ENCODE assay signal across 1 cellular context in the genomic region with DNA sequence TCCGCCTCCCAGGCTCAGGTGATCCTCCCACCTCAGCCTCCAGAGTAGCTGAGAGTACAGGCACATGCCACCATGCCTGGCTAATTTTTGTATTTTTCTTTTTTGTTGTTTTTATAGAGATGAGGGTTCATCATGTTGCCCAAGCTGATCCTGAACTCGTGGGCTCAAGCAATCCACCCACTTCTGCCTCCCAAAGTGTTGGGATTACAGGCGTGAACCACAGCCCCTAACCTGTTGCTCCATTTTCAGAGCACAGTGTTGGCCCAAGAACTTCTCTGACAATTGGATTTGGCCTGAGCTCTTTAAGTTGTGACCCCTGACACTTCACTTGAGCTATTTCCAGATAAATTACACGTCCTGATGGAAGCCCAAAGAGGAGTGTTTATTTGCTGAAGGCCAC.
TF ChIP-seq lines count a peak whose summit lies in the region.

No MANE protein-coding gene starts in this region.

TF ChIP-seq in GM12878, 131 proteins besides CTCF, POLR2A, EP300 and RAD21 (continued from another document):
- TF ChIP-seq, protein P1, sequence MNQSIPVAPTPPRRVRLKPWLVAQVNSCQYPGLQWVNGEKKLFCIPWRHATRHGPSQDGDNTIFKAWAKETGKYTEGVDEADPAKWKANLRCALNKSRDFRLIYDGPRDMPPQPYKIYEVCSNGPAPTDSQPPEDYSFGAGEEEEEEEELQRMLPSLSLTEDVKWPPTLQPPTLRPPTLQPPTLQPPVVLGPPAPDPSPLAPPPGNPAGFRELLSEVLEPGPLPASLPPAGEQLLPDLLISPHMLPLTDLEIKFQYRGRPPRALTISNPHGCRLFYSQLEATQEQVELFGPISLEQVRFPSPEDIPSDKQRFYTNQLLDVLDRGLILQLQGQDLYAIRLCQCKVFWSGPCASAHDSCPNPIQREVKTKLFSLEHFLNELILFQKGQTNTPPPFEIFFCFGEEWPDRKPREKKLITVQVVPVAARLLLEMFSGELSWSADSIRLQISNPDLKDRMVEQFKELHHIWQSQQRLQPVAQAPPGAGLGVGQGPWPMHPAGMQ (IDR thresholded peaks at IDR 0.05; ENCODE audit: borderline replicate concordance): no peak
- no peak for TF ChIP-seq HDAC2 (IDR thresholded peaks at IDR 0.05)
- TF ChIP-seq, protein P2, sequence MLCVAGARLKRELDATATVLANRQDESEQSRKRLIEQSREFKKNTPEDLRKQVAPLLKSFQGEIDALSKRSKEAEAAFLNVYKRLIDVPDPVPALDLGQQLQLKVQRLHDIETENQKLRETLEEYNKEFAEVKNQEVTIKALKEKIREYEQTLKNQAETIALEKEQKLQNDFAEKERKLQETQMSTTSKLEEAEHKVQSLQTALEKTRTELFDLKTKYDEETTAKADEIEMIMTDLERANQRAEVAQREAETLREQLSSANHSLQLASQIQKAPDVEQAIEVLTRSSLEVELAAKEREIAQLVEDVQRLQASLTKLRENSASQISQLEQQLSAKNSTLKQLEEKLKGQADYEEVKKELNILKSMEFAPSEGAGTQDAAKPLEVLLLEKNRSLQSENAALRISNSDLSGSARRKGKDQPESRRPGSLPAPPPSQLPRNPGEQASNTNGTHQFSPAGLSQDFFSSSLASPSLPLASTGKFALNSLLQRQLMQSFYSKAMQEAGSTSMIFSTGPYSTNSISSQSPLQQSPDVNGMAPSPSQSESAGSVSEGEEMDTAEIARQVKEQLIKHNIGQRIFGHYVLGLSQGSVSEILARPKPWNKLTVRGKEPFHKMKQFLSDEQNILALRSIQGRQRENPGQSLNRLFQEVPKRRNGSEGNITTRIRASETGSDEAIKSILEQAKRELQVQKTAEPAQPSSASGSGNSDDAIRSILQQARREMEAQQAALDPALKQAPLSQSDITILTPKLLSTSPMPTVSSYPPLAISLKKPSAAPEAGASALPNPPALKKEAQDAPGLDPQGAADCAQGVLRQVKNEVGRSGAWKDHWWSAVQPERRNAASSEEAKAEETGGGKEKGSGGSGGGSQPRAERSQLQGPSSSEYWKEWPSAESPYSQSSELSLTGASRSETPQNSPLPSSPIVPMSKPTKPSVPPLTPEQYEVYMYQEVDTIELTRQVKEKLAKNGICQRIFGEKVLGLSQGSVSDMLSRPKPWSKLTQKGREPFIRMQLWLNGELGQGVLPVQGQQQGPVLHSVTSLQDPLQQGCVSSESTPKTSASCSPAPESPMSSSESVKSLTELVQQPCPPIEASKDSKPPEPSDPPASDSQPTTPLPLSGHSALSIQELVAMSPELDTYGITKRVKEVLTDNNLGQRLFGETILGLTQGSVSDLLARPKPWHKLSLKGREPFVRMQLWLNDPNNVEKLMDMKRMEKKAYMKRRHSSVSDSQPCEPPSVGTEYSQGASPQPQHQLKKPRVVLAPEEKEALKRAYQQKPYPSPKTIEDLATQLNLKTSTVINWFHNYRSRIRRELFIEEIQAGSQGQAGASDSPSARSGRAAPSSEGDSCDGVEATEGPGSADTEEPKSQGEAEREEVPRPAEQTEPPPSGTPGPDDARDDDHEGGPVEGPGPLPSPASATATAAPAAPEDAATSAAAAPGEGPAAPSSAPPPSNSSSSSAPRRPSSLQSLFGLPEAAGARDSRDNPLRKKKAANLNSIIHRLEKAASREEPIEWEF (IDR thresholded peaks at IDR 0.05; ENCODE audit: insufficient replicate concordance, low read depth, low read length): no peak
- no peak for TF ChIP-seq RAD51 (IDR thresholded peaks at IDR 0.05)
- TF ChIP-seq HDAC6 (IDR thresholded peaks at IDR 0.05; ENCODE audit: unreplicated experiment): no peak
- no peak for TF ChIP-seq MXI1 (IDR thresholded peaks at IDR 0.05; ENCODE audit: low read depth, low read length)
- no peak for TF ChIP-seq YBX1 (IDR thresholded peaks at IDR 0.05)
- TF ChIP-seq DPF2 (IDR thresholded peaks at IDR 0.05): no peak
- TF ChIP-seq, protein P3, sequence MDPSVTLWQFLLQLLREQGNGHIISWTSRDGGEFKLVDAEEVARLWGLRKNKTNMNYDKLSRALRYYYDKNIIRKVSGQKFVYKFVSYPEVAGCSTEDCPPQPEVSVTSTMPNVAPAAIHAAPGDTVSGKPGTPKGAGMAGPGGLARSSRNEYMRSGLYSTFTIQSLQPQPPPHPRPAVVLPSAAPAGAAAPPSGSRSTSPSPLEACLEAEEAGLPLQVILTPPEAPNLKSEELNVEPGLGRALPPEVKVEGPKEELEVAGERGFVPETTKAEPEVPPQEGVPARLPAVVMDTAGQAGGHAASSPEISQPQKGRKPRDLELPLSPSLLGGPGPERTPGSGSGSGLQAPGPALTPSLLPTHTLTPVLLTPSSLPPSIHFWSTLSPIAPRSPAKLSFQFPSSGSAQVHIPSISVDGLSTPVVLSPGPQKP (IDR thresholded peaks at IDR 0.05; ENCODE audit: low read depth, low read length): no peak
- no peak for TF ChIP-seq MTA2 (IDR thresholded peaks at IDR 0.05; ENCODE audit: low read depth)
- TF ChIP-seq NFIC (IDR thresholded peaks at IDR 0.05; ENCODE audit: low read depth, low read length): no peak
- no peak for TF ChIP-seq PAX5 (IDR thresholded peaks at IDR 0.05; ENCODE audit: borderline replicate concordance, low read depth, low read length)
- TF ChIP-seq NFYA (IDR thresholded peaks at IDR 0.05; ENCODE audit: borderline replicate concordance, low read depth, low read length): no peak
- no peak for TF ChIP-seq RBBP5 (conservative IDR thresholded peaks at IDR 0.05)
- no peak for TF ChIP-seq MTA3 (IDR thresholded peaks at IDR 0.05; ENCODE audit: borderline replicate concordance, low read length)
- TF ChIP-seq, protein P4, sequence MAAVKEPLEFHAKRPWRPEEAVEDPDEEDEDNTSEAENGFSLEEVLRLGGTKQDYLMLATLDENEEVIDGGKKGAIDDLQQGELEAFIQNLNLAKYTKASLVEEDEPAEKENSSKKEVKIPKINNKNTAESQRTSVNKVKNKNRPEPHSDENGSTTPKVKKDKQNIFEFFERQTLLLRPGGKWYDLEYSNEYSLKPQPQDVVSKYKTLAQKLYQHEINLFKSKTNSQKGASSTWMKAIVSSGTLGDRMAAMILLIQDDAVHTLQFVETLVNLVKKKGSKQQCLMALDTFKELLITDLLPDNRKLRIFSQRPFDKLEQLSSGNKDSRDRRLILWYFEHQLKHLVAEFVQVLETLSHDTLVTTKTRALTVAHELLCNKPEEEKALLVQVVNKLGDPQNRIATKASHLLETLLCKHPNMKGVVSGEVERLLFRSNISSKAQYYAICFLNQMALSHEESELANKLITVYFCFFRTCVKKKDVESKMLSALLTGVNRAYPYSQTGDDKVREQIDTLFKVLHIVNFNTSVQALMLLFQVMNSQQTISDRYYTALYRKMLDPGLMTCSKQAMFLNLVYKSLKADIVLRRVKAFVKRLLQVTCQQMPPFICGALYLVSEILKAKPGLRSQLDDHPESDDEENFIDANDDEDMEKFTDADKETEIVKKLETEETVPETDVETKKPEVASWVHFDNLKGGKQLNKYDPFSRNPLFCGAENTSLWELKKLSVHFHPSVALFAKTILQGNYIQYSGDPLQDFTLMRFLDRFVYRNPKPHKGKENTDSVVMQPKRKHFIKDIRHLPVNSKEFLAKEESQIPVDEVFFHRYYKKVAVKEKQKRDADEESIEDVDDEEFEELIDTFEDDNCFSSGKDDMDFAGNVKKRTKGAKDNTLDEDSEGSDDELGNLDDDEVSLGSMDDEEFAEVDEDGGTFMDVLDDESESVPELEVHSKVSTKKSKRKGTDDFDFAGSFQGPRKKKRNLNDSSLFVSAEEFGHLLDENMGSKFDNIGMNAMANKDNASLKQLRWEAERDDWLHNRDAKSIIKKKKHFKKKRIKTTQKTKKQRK (IDR thresholded peaks at IDR 0.05; ENCODE audit: low read depth, low read length): no peak
TF ChIP-seq in GM12878: peak in this region for 0.
